ENCODE assay signal across 29 cellular contexts in genomic region chr1:210600421-210601195, GRCh38.
DNase-seq lines count a peak whose midpoint lies in the region; ATAC-seq and TF ChIP-seq lines count a peak whose summit lies in the region.
"Had no signal": no experiment of that assay in that cellular context is flagged by ENCODE, and none has a peak within 500 bp of the region (broad histone marks: within the 10 kb centered on the region; RNA-seq: fewer than 3 reads in every experiment).

No MANE protein-coding gene starts in this region.

- H3K27me3 ChIP-seq in esophagus squamous epithelium, result no peaks in the 10 kb centered on the region
- H3K27me3 ChIP-seq: BE2C, gastrocnemius medialis, Peyer's patch, SJSA1, stomach had no signal

- ATAC-seq in esophagus mucosa (no peak), HG03280 (IDR thresholded peaks at IDR 0.05; ENCODE audit: unreplicated experiment) (no peak)
- ATAC-seq: activated CD8-positive, alpha-beta T cell treated with anti-CD3 and anti-CD28 coated beads for 36 hours; gastrocnemius medialis; GM12878; mucosa of descending colon had no signal

- DNase-seq in NCI-H345 (lab: John Stamatoyannopoulos, UW) (peak; percentile 3), NCI-H345 treated with DMSO at 0.1 percent for 48 hours (lab: John Stamatoyannopoulos, UW; ENCODE audit: unreplicated experiment) (no peak), amniotic epithelial cell (ENCODE audit: low read depth) (peak; percentile 5), medulla oblongata (ENCODE audit: extremely low spot score) (peak; percentile 68), esophagus squamous epithelium (lab: John Stamatoyannopoulos, UW) (no peak), NCI-H2081 treated with DMSO at 0.1 percent for 48 hours (lab: John Stamatoyannopoulos, UW) (no peak)
- DNase-seq: activated CD4-positive, alpha-beta T cell treated with anti-CD3 and anti-CD28 coated beads for 1 hour; activated CD8-positive, alpha-beta T cell treated with anti-CD3 and anti-CD28 coated beads for 36 hours; activated naive CD8-positive, alpha-beta T cell treated with anti-CD3 and anti-CD28 coated beads for 36 hours; BE2C; effector CD4-positive, alpha-beta T cell; gastrocnemius medialis; H7; KBM-7; mucosa of descending colon; NCI-H146; NCI-H69; nephron progenitor cell; Peyer's patch; posterior cingulate gyrus; stimulated activated CD8-positive, alpha-beta memory T cell treated with anti-CD3 and anti-CD28 coated beads, Interleukin-4, amount 100 ng/mL, for 48 hours; stomach; T-helper 1 cell; trophoblast cell had no signal

- H3K9me3 ChIP-seq in esophagus squamous epithelium, result no peaks in the 10 kb centered on the region
- H3K9me3 ChIP-seq: BE2C, gastrocnemius medialis, mucosa of descending colon, Peyer's patch, SJSA1, stomach had no signal

- H3K4me1 ChIP-seq in esophagus squamous epithelium, result peaks cover 9 to 16% (median 15%) of the 10 kb centered on the region in 3 donors
- H3K4me1 ChIP-seq: BE2C, gastrocnemius medialis, Peyer's patch, stomach had no signal

- TF ChIP-seq CTCF in esophagus squamous epithelium (IDR thresholded peaks at IDR 0.05), result no peak

- no peak overlapping the region for H3K27ac ChIP-seq in esophagus squamous epithelium
- H3K27ac ChIP-seq: 22Rv1, gastrocnemius medialis, Peyer's patch, SJSA1, stomach had no signal

- H3K4me3 ChIP-seq in esophagus squamous epithelium, result no peak overlapping the region
- H3K4me3 ChIP-seq: gastrocnemius medialis, GM12878, mucosa of descending colon, Peyer's patch, SJSA1, stomach had no signal

- no peak for TF ChIP-seq POLR2A in esophagus squamous epithelium (IDR thresholded peaks at IDR 0.05)

- WGBS in esophagus squamous epithelium, 2 donors, result 74% methylated on average over 5 of the region's 5 CpGs

- no peaks in the 10 kb centered on the region for H3K36me3 ChIP-seq in esophagus squamous epithelium
- H3K36me3 ChIP-seq: BE2C, gastrocnemius medialis, Peyer's patch, SJSA1, stomach had no signal

- intact Hi-C loops in esophagus squamous epithelium (cut with DNase I), result no loop called here

Comparison
In these comparisons a context has a peak if more than half of its experiments do, and no peak if none do; other contexts are left out.
1. DNase-seq: peak in NCI-H345 (single experiment), amniotic epithelial cell (single experiment) and medulla oblongata (single experiment); none in NCI-H345 treated with DMSO at 0.1 percent for 48 hours (single experiment), esophagus squamous epithelium (single experiment) and NCI-H2081 treated with DMSO at 0.1 percent for 48 hours (single experiment).